ENCODE assay signal across 15 cellular contexts in the genomic region with DNA sequence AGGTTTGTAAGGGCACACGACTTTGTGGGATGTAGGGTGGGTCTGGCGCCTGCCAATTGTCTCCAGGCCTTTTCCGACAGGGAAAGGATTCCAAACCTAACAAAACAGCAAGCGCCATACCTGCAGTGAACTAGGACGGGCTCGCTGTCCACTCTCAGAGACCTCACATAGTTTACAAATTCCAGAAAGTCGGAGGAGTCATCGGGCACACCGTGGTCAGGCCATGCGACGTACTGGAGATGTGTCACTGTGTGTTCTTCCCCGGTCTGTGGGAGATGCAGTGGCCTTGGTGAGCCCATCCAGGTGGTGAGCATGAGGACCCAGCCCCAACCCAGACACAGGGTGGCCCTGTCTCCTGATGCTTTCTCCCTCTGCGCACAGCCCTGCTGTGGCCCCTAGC.
"Had no signal": no experiment of that assay in that cellular context is flagged by ENCODE, and none has a peak within 500 bp of the region (broad histone marks: within the 10 kb centered on the region; RNA-seq: fewer than 3 reads in every experiment).

No MANE protein-coding gene starts in this region.

- DNase-seq: dermis blood vessel endothelial cell; effector memory CD4-positive, alpha-beta T cell; foreskin keratinocyte; hypothalamus; immature natural killer cell; natural killer cell; occipital lobe; ovary; retina; right lobe of liver; small intestine; stimulated activated CD4-positive, alpha-beta T cell treated with anti-CD3 and anti-CD28 coated beads, Interleukin-15, amount 100 ng/mL, for 24 hours; stimulated activated CD4-positive, alpha-beta T cell treated with anti-CD3 and anti-CD28 coated beads, Interleukin-2, amount 100 ng/mL, for 48 hours; stimulated activated naive B cell treated with anti-CD40 and anti-IgM and Interleukin-4, amounts not matched to agents 10 μg/mL and 1 μg/mL and 100 μg/mL, for 72 hours had no signal

- ATAC-seq: foreskin keratinocyte, left lobe of liver, natural killer cell, right lobe of liver had no signal
